In the genomic region with DNA sequence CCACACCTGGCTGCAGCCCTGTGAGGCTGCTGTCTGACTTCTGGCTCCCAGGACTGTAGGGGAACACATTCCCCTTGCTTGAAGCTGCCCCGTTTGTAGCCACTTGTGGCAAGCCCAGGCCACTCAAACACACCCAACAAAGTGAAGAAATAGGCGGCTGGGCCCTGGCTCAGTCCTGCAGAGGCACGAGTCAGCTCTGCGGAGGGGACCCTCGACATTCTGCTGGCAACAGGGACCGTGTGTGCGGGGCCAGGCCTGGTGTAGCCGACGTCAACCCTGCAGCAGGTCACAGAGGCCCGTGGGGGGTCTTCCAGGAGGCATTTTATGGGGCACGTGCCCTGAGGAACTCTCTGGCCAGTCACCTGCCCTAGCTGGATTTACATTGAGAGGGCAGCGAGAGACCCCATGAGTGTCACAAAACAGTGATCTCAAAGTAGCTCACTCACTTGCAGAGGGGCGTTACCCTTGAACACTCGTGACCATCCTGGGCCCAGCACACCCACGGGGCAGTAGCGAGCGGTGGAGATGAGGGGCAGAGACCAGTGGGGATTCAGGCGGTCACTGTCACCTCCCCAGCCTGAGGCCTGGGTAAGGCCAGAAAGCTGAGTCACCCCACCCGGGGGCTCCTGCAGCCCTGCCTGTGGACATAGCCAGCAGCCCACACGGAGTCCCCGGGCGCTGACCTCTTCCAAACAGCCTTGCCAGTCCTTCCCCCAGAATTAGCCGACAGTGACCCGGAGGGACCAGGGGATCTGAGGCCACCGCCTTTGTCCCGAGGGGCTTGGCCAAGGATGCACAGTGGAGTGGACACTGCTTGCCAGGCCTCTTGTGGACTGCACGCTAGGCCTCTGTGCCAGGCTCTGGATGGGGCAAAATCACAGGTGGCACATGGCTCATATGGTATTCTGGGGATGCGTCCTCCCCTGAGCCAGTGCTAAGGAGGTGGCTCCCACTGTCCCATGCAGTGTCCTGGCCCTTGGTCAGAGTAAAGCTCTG, we compare ENCODE assay signal across 18 cellular contexts.
DNase-seq lines count a peak whose midpoint lies in the region; ATAC-seq and TF ChIP-seq lines count a peak whose summit lies in the region.
"Had no signal": no experiment of that assay in that cellular context is flagged by ENCODE, and none has a peak within 500 bp of the region (broad histone marks: within the 10 kb centered on the region; RNA-seq: fewer than 3 reads in every experiment).

No MANE protein-coding gene starts in this region.

- no peak overlapping the region for H2BK120ac ChIP-seq in neuronal stem cell (ENCODE audit: low read depth, low read length)

- peak overlapping the region; percentile 73 for H3K23ac ChIP-seq in neuronal stem cell (ENCODE audit: low read depth, low read length, poor library complexity)

- H3K36me3 ChIP-seq in neuronal stem cell (replicated peaks in 1 of 2; ENCODE audit: control insufficient read depth in 2 of 2, insufficient read depth in 2 of 2, low read length in 2 of 2) = no peaks in the 10 kb centered on the region
- H3K36me3 ChIP-seq: BE2C had no signal

- peaks cover 5% of the 10 kb centered on the region for H3K36me3 Mint-ChIP-seq in glutamatergic neuron (ENCODE audit: unreplicated experiment)
- H3K36me3 Mint-ChIP-seq: CD4-positive, alpha-beta memory T cell had no signal

- H2BK5ac ChIP-seq in neuronal stem cell (ENCODE audit: low read length) = peak overlapping the region; percentile 53

- H3K4me1 ChIP-seq in right cardiac atrium (ENCODE audit: control insufficient read depth, insufficient read depth, low read length) = no peaks in the 10 kb centered on the region
- peaks cover 1 to 8% of the 10 kb centered on the region in 2 donors for H3K4me1 ChIP-seq in neuronal stem cell (ENCODE audit: control insufficient read depth in 2 of 2, insufficient read depth in 1 of 2, low read depth in 1 of 2, low read length in 2 of 2)

- peaks cover 9% of the 10 kb centered on the region for H3K9me3 Mint-ChIP-seq in glutamatergic neuron (ENCODE audit: unreplicated experiment)

- H3K27me3 Mint-ChIP-seq in glutamatergic neuron (ENCODE audit: unreplicated experiment) = peaks cover 4% of the 10 kb centered on the region

- no peak overlapping the region for H3K4me3 Mint-ChIP-seq in glutamatergic neuron (ENCODE audit: unreplicated experiment)
- H3K4me3 Mint-ChIP-seq: CD4-positive, alpha-beta memory T cell; HFFc6 had no signal

- H3K9me3 ChIP-seq in right cardiac atrium (ENCODE audit: control insufficient read depth, low read length) (no peaks in the 10 kb centered on the region), neuronal stem cell (replicated peaks in 1 of 2; ENCODE audit: control insufficient read depth in 2 of 2, insufficient read depth in 1 of 2, low read depth in 1 of 2, low read length in 2 of 2) (peaks cover 0 to 4% of the 10 kb centered on the region in 2 donors)
- H3K9me3 ChIP-seq: BE2C had no signal

- no peak overlapping the region for H3K9ac ChIP-seq in neuronal stem cell (ENCODE audit: low read depth, low read length, poor library complexity)

- peak overlapping the region; percentile 79 for H4K91ac ChIP-seq in neuronal stem cell (ENCODE audit: low read depth, low read length, poor library complexity)

- H2AK5ac ChIP-seq in neuronal stem cell (ENCODE audit: low read depth, low read length) = peak overlapping the region; percentile 79

- TF ChIP-seq CTCF in glutamatergic neuron (IDR thresholded peaks at IDR 0.05; ENCODE audit: partially characterized antibody, unreplicated experiment) = no peak

- no peak overlapping the region for H3K4ac ChIP-seq in neuronal stem cell (ENCODE audit: low read length)

- DNase-seq in right cardiac atrium (peak in 2 of 3 donors; percentile 28 to 43), left cardiac atrium (no peak), glutamatergic neuron (peak; percentile 18), neuronal stem cell (ENCODE audit: low spot score) (no peak), NCI-H82 treated with DMSO at 0.1 percent for 48 hours (lab: John Stamatoyannopoulos, UW; ENCODE audit: unreplicated experiment) (no peak)
- DNase-seq: CD4-positive, alpha-beta memory T cell; DND-41; GDM1; GOT3; HFFc6; KBM-7; NCI-H1092 treated with DMSO at 0.1 percent for 48 hours; NCI-H1694; NCI-H748 treated with DMSO at 0.1 percent for 48 hours; SHP77 had no signal

- ATAC-seq in right cardiac atrium = no peak
- no peak for ATAC-seq in left cardiac atrium
- ATAC-seq in HG03196 (IDR thresholded peaks at IDR 0.05; ENCODE audit: unreplicated experiment) = no peak
- no peak for ATAC-seq in HG03095 (IDR thresholded peaks at IDR 0.05; ENCODE audit: unreplicated experiment)

- H3K4me2 ChIP-seq in neuronal stem cell (ENCODE audit: insufficient read depth, low read length, poor library complexity, severe bottlenecking) = no peak overlapping the region

- H3K14ac ChIP-seq in neuronal stem cell (ENCODE audit: low read length) = peak overlapping the region; percentile 39

- peak overlapping the region; percentile 78 for H3K18ac ChIP-seq in neuronal stem cell (ENCODE audit: low read length)

- no peak overlapping the region for H3K27ac Mint-ChIP-seq in glutamatergic neuron (ENCODE audit: unreplicated experiment)
- H3K27ac Mint-ChIP-seq: HFFc6 had no signal

- no peak overlapping the region for H2BK12ac ChIP-seq in neuronal stem cell (ENCODE audit: low read length)

- intact Hi-C loops in right cardiac atrium (cut with DNase I) = no loop called here
- intact Hi-C loops in left cardiac atrium (cut with DNase I) = no loop called here

- peak overlapping the region; percentile 94 for H2BK15ac ChIP-seq in neuronal stem cell (ENCODE audit: low read length)

- peak overlapping the region; percentile 82 for H4K8ac ChIP-seq in neuronal stem cell (ENCODE audit: low read depth, low read length)

- no peak overlapping the region for H3K4me3 ChIP-seq in right cardiac atrium (ENCODE audit: low read length)
- no peak overlapping the region for H3K4me3 ChIP-seq in neuronal stem cell (ENCODE audit: low read length in 2 of 2)

- H3K27ac ChIP-seq in right cardiac atrium (ENCODE audit: low read length) (no peak overlapping the region), neuronal stem cell (replicated peaks; ENCODE audit: low read length) (no peak overlapping the region)

- peaks cover 1% of the 10 kb centered on the region for H3K4me1 Mint-ChIP-seq in glutamatergic neuron (ENCODE audit: low read depth, unreplicated experiment)
- H3K4me1 Mint-ChIP-seq: CD4-positive, alpha-beta memory T cell had no signal

- WGBS in right cardiac atrium = 80% methylated on average over 28 of the region's 28 CpGs
- no CpG with 5 or more reads among the region's 28 CpGs for WGBS in neuronal stem cell (ENCODE audit: extremely low coverage in 2 of 2, insufficient read length in 2 of 2, insufficient replicate concordance in 1 of 2), 2 donors

- H3K27me3 ChIP-seq in right cardiac atrium (ENCODE audit: control insufficient read depth, insufficient read depth) (no peaks in the 10 kb centered on the region), neuronal stem cell (ENCODE audit: control insufficient read depth in 3 of 3, insufficient read depth in 3 of 3, low read depth in 1 of 3, low read length in 3 of 3) (no peaks in the 10 kb centered on the region)
- H3K27me3 ChIP-seq: BE2C had no signal

- H2AFZ ChIP-seq in neuronal stem cell (ENCODE audit: low read length) = no peak overlapping the region

- H3K79me1 ChIP-seq in neuronal stem cell (ENCODE audit: low read depth, low read length) = peaks cover 4% of the 10 kb centered on the region

Comparison
In these comparisons a context has a peak if more than half of its experiments do, and no peak if none do; other contexts are left out.
1. DNase-seq: peak in right cardiac atrium (2 of 3) and glutamatergic neuron (single experiment); none in left cardiac atrium (single experiment), neuronal stem cell (single experiment) and NCI-H82 treated with DMSO at 0.1 percent for 48 hours (single experiment).